In the genomic region with DNA sequence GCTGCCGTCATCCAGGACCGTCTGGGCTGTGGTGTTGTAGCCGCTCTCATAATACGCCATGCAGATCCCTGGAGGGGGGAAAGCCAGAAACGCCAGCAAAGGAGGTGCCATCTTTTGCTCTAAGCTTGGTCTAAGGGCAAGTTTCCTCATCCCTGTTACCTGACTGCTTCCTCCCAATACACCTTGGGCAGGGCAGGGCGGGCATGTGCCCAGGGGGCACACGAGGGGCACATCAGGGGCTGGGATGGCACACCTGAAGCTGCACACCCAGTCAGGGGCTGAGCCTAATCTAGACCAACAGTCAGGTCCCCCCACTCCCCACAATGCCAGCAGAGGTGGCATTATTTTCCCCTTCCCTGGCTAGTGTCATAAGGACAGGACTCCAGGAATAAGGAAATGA, we compare ENCODE assay signal across 14 cellular contexts. TPM values are rescaled to one million over a fixed set of nuclear protein-coding genes. Genes with fewer than 3 reads are reported as not detected.
"Had no signal": no experiment of that assay in that cellular context is flagged by ENCODE, and none has a peak within 500 bp of the region (broad histone marks: within the 10 kb centered on the region; RNA-seq: fewer than 3 reads in every experiment).

No MANE protein-coding gene starts in this region.

RNA-seq across cellular contexts. Expression of a gene that starts 3.4 kb away (rescaled TPM):
- total RNA-seq: stomach, subcutaneous adipose tissue, suprapubic skin, temporal lobe, thoracic aorta, thyroid gland, tibial nerve, transverse colon, upper lobe of left lung, upper lobe of right lung, ureter, urinary bladder, uterus, vagina had no signal
